9 cellular contexts compared by ENCODE assay signal in the genomic region with DNA sequence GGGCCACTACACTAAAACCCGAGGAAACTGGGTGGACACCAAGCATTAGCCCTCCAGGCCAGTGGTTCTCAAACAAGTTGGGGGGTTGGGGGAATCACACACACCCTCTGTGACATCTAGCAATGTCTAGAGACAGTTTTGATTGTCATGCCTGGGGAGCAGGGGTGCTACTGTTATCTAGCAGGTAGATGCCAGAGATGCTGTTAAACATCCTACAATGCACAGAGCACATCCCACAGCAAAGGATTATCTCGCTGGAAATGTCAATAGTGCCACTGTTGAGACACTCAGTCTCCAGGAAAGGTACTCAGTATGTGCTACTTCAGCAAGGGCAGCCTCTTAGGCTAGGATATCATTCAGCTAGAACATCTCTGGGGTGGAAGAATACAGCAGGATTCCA. TPM values are rescaled to one million over a fixed set of nuclear protein-coding genes. Genes with fewer than 3 reads are reported as not detected.
A peak's percentile ranks its signal among the peaks of the same experiment; 100 is the strongest.
DNase-seq lines count a peak whose midpoint lies in the region; ATAC-seq and TF ChIP-seq lines count a peak whose summit lies in the region.
"Had no signal": no experiment of that assay in that cellular context is flagged by ENCODE, and none has a peak within 500 bp of the region (broad histone marks: within the 10 kb centered on the region; RNA-seq: fewer than 3 reads in every experiment).

No MANE protein-coding gene starts in this region.

- H4K20me1 ChIP-seq in OCI-LY7 (ENCODE audit: insufficient read depth, low read length), result peaks cover 6% of the 10 kb centered on the region; the same call in 1 of the 2 replicates

- peak overlapping the region; percentile 98 for H3K27ac ChIP-seq in OCI-LY7 (ENCODE audit: low read depth, low read length, poor library complexity, severe bottlenecking)
- H3K27ac ChIP-seq in trophoblast cell (ENCODE audit: low read depth, low read length), result no peak overlapping the region

- H3K79me2 ChIP-seq in OCI-LY7 (ENCODE audit: insufficient read depth, low read depth, low read length) (peaks cover 57% of the 10 kb centered on the region), trophoblast cell (ENCODE audit: control insufficient read depth, insufficient read depth, low read length, poor library complexity) (peaks cover 18% of the 10 kb centered on the region)

- no peak for ATAC-seq in left lobe of liver
- ATAC-seq in HG03521 (IDR thresholded peaks at IDR 0.05; ENCODE audit: unreplicated experiment), result no peak

- H2AFZ ChIP-seq in OCI-LY7 (ENCODE audit: low read length) (no peak overlapping the region), trophoblast cell (ENCODE audit: insufficient read depth, low read length, poor library complexity) (no peak overlapping the region)

- H3K9ac ChIP-seq in trophoblast cell (ENCODE audit: low read length), result no peak overlapping the region

- no peak overlapping the region for H3K18ac ChIP-seq in trophoblast cell (ENCODE audit: low read length)

- no peak overlapping the region for H3K14ac ChIP-seq in trophoblast cell (ENCODE audit: low read length)

- no peak overlapping the region for H3K23ac ChIP-seq in trophoblast cell (ENCODE audit: low read length)

- no peak overlapping the region for H2BK5ac ChIP-seq in trophoblast cell (ENCODE audit: low read depth, low read length, poor library complexity)

- no CpG with 5 or more reads among the region's 2 CpGs for WGBS in trophoblast cell (ENCODE audit: extremely low coverage, insufficient coverage, insufficient read length)

- no peak for DNase-seq in GM12864 (ENCODE audit: low read depth)
- DNase-seq in OCI-LY7 (ENCODE audit: low spot score), result peak; percentile 9
- DNase-seq in epithelial cell of esophagus (ENCODE audit: low read depth), result no peak
- no peak for DNase-seq in trophoblast cell
- DNase-seq in left lobe of liver (ENCODE audit: low spot score), result no peak
- no peak for DNase-seq in stimulated activated naive CD4-positive, alpha-beta T cell (lab: John Stamatoyannopoulos, UW)
- no peak for DNase-seq in SHP77 treated with DMSO at 0.1 percent for 48 hours (lab: John Stamatoyannopoulos, UW)
- DNase-seq: stimulated activated CD4-positive, alpha-beta T cell treated with anti-CD3 and anti-CD28 coated beads, Interleukin-4, amount 100 ng/mL, for 1 hour had no signal

- peaks cover 9% of the 10 kb centered on the region for H3K79me1 ChIP-seq in trophoblast cell (ENCODE audit: low read length)

- no peak overlapping the region for H4K12ac ChIP-seq in trophoblast cell (ENCODE audit: low read depth, low read length)

- H3K27me3 ChIP-seq in trophoblast cell (ENCODE audit: insufficient read depth, low read length), result no peaks in the 10 kb centered on the region

- no peak overlapping the region for H2BK12ac ChIP-seq in trophoblast cell (ENCODE audit: low read length)

- CTCF ChIA-PET in OCI-LY7 (lab: Charles Lee; ENCODE audit: unreplicated experiment), result no interaction called here

- no peak overlapping the region for H2AK5ac ChIP-seq in trophoblast cell (ENCODE audit: low read length)

- H3K4me1 ChIP-seq in OCI-LY7 (ENCODE audit: insufficient read depth, low read length, poor library complexity, severe bottlenecking) (peaks cover 9% of the 10 kb centered on the region), trophoblast cell (ENCODE audit: control insufficient read depth in 1 of 2, insufficient read depth in 2 of 2, low read length in 2 of 2) (peaks cover 0 to 3% of the 10 kb centered on the region in 2 experiments)

- intact Hi-C loops in OCI-LY7 (cut with micrococcal nuclease; ENCODE audit: unreplicated experiment), result no loop called here

- no peak overlapping the region for H2BK120ac ChIP-seq in trophoblast cell (ENCODE audit: insufficient read depth, low read length, poor library complexity)

- H3K4me2 ChIP-seq in OCI-LY7 (ENCODE audit: low read length) (peak overlapping the region; percentile 98), trophoblast cell (ENCODE audit: low read length) (peak overlapping the region; percentile 72)

- H3K36me3 ChIP-seq in OCI-LY7 (ENCODE audit: insufficient read depth, low read length), result peaks cover 30% of the 10 kb centered on the region
- H3K36me3 ChIP-seq in trophoblast cell (ENCODE audit: control insufficient read depth in 1 of 2, insufficient read depth in 2 of 2, low read length in 2 of 2), result peaks cover 0 to 1% of the 10 kb centered on the region in 2 experiments

- TF ChIP-seq CTCF in GM12864 (IDR thresholded peaks at IDR 0.05; ENCODE audit: low read depth, low read length, missing control alignments) (no peak), OCI-LY7 (conservative IDR thresholded peaks at IDR 0.05; ENCODE audit: low read length) (no peak), epithelial cell of esophagus (IDR thresholded peaks at IDR 0.05; ENCODE audit: insufficient read depth, low read depth, low read length, missing control alignments) (no peak)

- H4K91ac ChIP-seq in trophoblast cell (ENCODE audit: low read depth, low read length), result no peak overlapping the region

- peak overlapping the region; percentile 7 for H3K4ac ChIP-seq in trophoblast cell (ENCODE audit: low read depth, low read length)

- no peaks in the 10 kb centered on the region for H3K9me3 ChIP-seq in OCI-LY7 (ENCODE audit: low read length)
- no peaks in the 10 kb centered on the region for H3K9me3 ChIP-seq in trophoblast cell (ENCODE audit: insufficient read depth, low read depth, low read length)

- peak overlapping the region; percentile 88 for H3K4me3 ChIP-seq in GM12864 (ENCODE audit: low read depth, low read length)
- peak overlapping the region; percentile 83 for H3K4me3 ChIP-seq in OCI-LY7 (ENCODE audit: low read depth, low read length, poor library complexity, severe bottlenecking)
- peak overlapping the region; percentile 70 for H3K4me3 ChIP-seq in epithelial cell of esophagus (ENCODE audit: low read length)
- H3K4me3 ChIP-seq in trophoblast cell (ENCODE audit: low read depth, low read length), result no peak overlapping the region

- POLR2A ChIA-PET in OCI-LY7 (lab: Charles Lee), result no interaction called here

- BruUV-seq in OCI-LY7 (replicated peaks; lab: Mats Ljungman, UMichigan), result no TSS peak

- H3K9me2 ChIP-seq in OCI-LY7 (ENCODE audit: insufficient read depth, low read length), result no peaks in the 10 kb centered on the region

- H4K8ac ChIP-seq in trophoblast cell (ENCODE audit: low read depth, low read length), result no peak overlapping the region

RNA-seq across cellular contexts. Expression of gene SMC1A, which starts 1.3 kb away (rescaled TPM):
- 41.6 and 65.0 TPM in 2 replicates for total RNA-seq in OCI-LY7 (2014; rRNA removed; shearing (Covaris generic))
- total RNA-seq in OCI-LY7 (2022), result 130 and 134 TPM in 2 replicates
- 56.3 and 58.7 TPM in 2 replicates for polyA plus RNA-seq in trophoblast cell (2013)
- 27.8 TPM for total RNA-seq in left lobe of liver

RNA-seq across cellular contexts. Expression of gene RIBC1, which starts 1.5 kb away (rescaled TPM):
- 0.57 and 0.79 TPM in 2 replicates for total RNA-seq in OCI-LY7 (2014; rRNA removed; shearing (Covaris generic))
- total RNA-seq in OCI-LY7 (2022) (0.74 and 0.88 TPM in 2 replicates), left lobe of liver (0.38 TPM)
- 0.60 and 0.70 TPM in 2 replicates for polyA plus RNA-seq in trophoblast cell (2013)

RNA-seq across cellular contexts. Expression of gene HSD17B10, which starts 13.0 kb away (rescaled TPM):
- total RNA-seq in OCI-LY7 (2014; rRNA removed; shearing (Covaris generic)), result 106 and 107 TPM in 2 replicates
- total RNA-seq in OCI-LY7 (2022) (115 and 123 TPM in 2 replicates), left lobe of liver (195 TPM)
- polyA plus RNA-seq in trophoblast cell (2013), result 60.3 and 62.4 TPM in 2 replicates
